8 cellular contexts compared by ENCODE assay signal in genomic region chr1:110634455-110635281, GRCh38. TPM values are rescaled to one million over a fixed set of nuclear protein-coding genes. Genes with fewer than 3 reads are reported as not detected.
DNase-seq lines count a peak whose midpoint lies in the region; ATAC-seq lines count a peak whose summit lies in the region.

No MANE protein-coding gene starts in this region.

- ATAC-seq in GM18498 (IDR thresholded peaks at IDR 0.05; ENCODE audit: unreplicated experiment) (peak; percentile 65), HG02588 (IDR thresholded peaks at IDR 0.05; ENCODE audit: unreplicated experiment) (peak; percentile 68), left cardiac atrium (peak; percentile 89 to 92)

- peak; percentile 11 for DNase-seq in NCI-H524 treated with DMSO at 0.1 percent for 48 hours (lab: John Stamatoyannopoulos, UW)
- DNase-seq in activated effector memory CD4-positive, alpha-beta T cell treated with anti-CD3 and anti-CD28 coated beads, Interleukin-2, amount 50 U/mL, for 16 hours, result peak; percentile 90
- DNase-seq in left cardiac atrium, result peak; percentile 83
- DNase-seq in stimulated activated CD4-positive, alpha-beta T cell treated with anti-CD3 and anti-CD28 coated beads, Interleukin-2, amount 100 ng/mL, for 48 hours, result peak; percentile 59 to 64
- DNase-seq in cortex of kidney (lab: John Stamatoyannopoulos, UW), result no peak
- DNase-seq in SKM-1 treated with dmso at 0.1 percent for 144 hours (lab: John Stamatoyannopoulos, UW; ENCODE audit: unreplicated experiment), result no peak

- intact Hi-C loops in left cardiac atrium (cut with DNase I), result loop anchor here (2.0 to 5.0 kb wide), 4 partner anchors 38 to 148 kb away; partner anchors contain the start of gene KCNA3 (in 1 of the 2)

RNA-seq across cellular contexts. Expression of gene KCNA2, which starts 28.5 kb away (rescaled TPM):
- total RNA-seq in left cardiac atrium, result 1 to 10 TPM in 1 of 2 donors, under 1 TPM in 1; 0.60 to 1.8 TPM

RNA-seq across cellular contexts. Expression of gene KCNA3, which starts 40.1 kb away (rescaled TPM):
- total RNA-seq in left cardiac atrium, result 1 to 10 TPM; 2.0 to 2.7 TPM

Comparison
In these comparisons a context has a peak if more than half of its experiments do, and no peak if none do; other contexts are left out.
1. DNase-seq: peak in NCI-H524 treated with DMSO at 0.1 percent for 48 hours (single experiment), activated effector memory CD4-positive, alpha-beta T cell treated with anti-CD3 and anti-CD28 coated beads, Interleukin-2, amount 50 U/mL, for 16 hours (single experiment), left cardiac atrium (single experiment) and stimulated activated CD4-positive, alpha-beta T cell treated with anti-CD3 and anti-CD28 coated beads, Interleukin-2, amount 100 ng/mL, for 48 hours (2 of 2); none in cortex of kidney (single experiment) and SKM-1 treated with dmso at 0.1 percent for 144 hours (single experiment).
2. Peak in every context shown above with its lines, with median percentiles within 50 percentile points of each other: ATAC-seq.